14 cellular contexts compared by ENCODE assay signal in genomic region chr11:18891712-18892111, GRCh38. TPM values are rescaled to one million over a fixed set of nuclear protein-coding genes. Genes with fewer than 3 reads are reported as not detected.
"Had no signal": no experiment of that assay in that cellular context is flagged by ENCODE, and none has a peak within 500 bp of the region (broad histone marks: within the 10 kb centered on the region; RNA-seq: fewer than 3 reads in every experiment).

No MANE protein-coding gene starts in this region.

RNA-seq across cellular contexts. Expression of gene MRGPRX1, which starts 47.5 kb away (rescaled TPM):
- total RNA-seq: activated B cell treated with CpG ODN at 0.5 μM for 24 hours; activated CD4-positive, alpha-beta memory T cell treated with anti-CD3 and anti-CD28 coated beads for 36 hours; activated CD4-positive, alpha-beta memory T cell treated with anti-CD3 and anti-CD28 coated beads, Interleukin-2, amount 10 ng/mL, durations not matched to agents 7 days and 5 days; activated CD4-positive, alpha-beta T cell treated with anti-CD3 and anti-CD28 coated beads for 36 hours; activated CD4-positive, alpha-beta T cell treated with anti-CD3 and anti-CD28 coated beads, Interleukin-2, amount 10 ng/mL, durations not matched to agents 24 days and 14 days; activated CD4-positive, alpha-beta T cell treated with anti-CD3 and anti-CD28 coated beads, Interleukin-2, amount 10 ng/mL, durations not matched to agents 7 days and 5 days; activated CD8-positive, alpha-beta memory T cell treated with anti-CD3 and anti-CD28 coated beads for 36 hours; activated CD8-positive, alpha-beta memory T cell treated with anti-CD3 and anti-CD28 coated beads, Interleukin-2, amount 10 ng/mL, durations not matched to agents 7 days and 5 days; activated CD8-positive, alpha-beta T cell treated with anti-CD3 and anti-CD28 coated beads for 36 hours; activated CD8-positive, alpha-beta T cell treated with anti-CD3 and anti-CD28 coated beads, Interleukin-2, amount 10 ng/mL, durations not matched to agents 7 days and 5 days; T-helper 1 cell treated with Interleukin-12 subunit alpha and Interleukin-12 subunit beta and Interleukin-4 antibody, amounts not matched to agents 30 ng/mL and 1 ng/mL, for 36 hours; T-helper 17 cell; T-helper 2 cell treated with Interferon-gamma antibody and Interleukin-4, amounts not matched to agents 100 ng/mL and 5 ng/mL, for 36 hours; WTC11 had no signal
